In the genomic region with DNA sequence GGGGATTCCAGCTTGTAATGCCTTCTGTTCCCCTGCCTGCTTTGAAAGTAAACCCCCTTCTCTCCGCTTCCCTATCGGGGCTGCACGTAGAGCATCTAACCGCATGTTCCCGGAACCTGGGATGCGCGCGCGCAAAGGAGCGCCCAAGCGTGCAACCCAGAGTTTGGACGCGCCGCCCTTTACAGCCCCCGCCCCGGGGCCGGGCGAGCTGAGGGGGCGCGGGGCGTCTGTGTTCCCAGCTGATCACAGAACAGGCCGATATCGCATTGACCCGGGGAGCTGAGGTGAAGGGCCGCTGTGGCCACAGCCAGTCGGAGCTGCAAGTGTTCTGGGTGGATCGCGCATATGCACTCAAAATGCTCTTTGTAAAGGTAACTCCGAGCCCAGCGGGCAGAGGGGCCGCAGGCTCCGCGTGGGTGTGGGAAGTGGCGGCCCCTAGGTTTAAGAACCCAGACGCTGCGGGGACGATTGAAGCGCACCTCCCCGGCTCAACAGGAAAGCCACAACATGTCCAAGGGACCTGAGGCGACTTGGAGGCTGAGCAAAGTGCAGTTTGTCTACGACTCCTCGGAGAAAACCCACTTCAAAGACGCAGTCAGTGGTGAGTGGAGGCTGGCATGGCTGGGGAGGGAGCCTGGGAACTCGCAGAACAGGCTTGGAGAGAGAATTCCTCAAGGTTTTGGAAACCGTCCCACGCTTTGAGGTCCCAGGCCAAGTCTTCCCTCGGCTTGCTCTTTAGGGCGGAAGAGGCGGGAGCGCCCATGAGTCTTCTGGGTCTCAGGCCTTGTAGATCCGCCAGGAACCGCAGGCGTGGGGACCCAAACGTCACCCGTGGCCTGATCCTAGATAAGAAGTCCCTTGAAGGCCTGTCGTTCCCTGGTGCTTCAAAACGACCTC, we compare ENCODE assay signal across 1 cellular context.
A peak's percentile ranks its signal among the peaks of the same experiment; 100 is the strongest.
TF ChIP-seq lines count a peak whose summit lies in the region.

No MANE protein-coding gene starts in this region.

TF ChIP-seq in HepG2, 621 proteins besides CTCF, POLR2A, EP300 and RAD21:
- TF ChIP-seq ZNF446 (CRISPR knock-in tag; IDR thresholded peaks at IDR 0.05) = 0 out of 2 replicates have a peak, but pooled peaks have one; percentile 31
- no peak for TF ChIP-seq ZFP41 (CRISPR knock-in tag; IDR thresholded peaks at IDR 0.05; ENCODE audit: borderline replicate concordance)
- no peak for TF ChIP-seq CEBPG (CRISPR knock-in tag; IDR thresholded peaks at IDR 0.05)
- TF ChIP-seq NKX3-1 (CRISPR knock-in tag; IDR thresholded peaks at IDR 0.05) = no peak
